27 cellular contexts compared by ENCODE assay signal in genomic region chr2:76564734-76565133, GRCh38.
"Had no signal": no experiment of that assay in that cellular context is flagged by ENCODE, and none has a peak within 500 bp of the region (broad histone marks: within the 10 kb centered on the region; RNA-seq: fewer than 3 reads in every experiment).

No MANE protein-coding gene starts in this region.

- H3K4me3 ChIP-seq: ascending aorta, breast epithelium, cardiac muscle cell, colonic mucosa, dorsolateral prefrontal cortex had no signal

- H3K27ac ChIP-seq: ascending aorta, breast epithelium, cardiac muscle cell, colonic mucosa, dorsolateral prefrontal cortex had no signal

- H3K9me3 ChIP-seq: ascending aorta, breast epithelium, colonic mucosa had no signal

- ATAC-seq: activated naive CD4-positive, alpha-beta T cell treated with anti-CD3 and anti-CD28 coated beads, Interleukin-2, amount 50 U/mL, for 72 hours; activated T-cell treated with anti-CD3 and anti-CD28 coated beads, Interleukin-2, amount 50 U/mL, for 72 hours; esophagus mucosa had no signal

- H3K27me3 ChIP-seq: ascending aorta, breast epithelium, cardiac muscle cell, colonic mucosa, dorsolateral prefrontal cortex had no signal

- H3K36me3 ChIP-seq: ascending aorta, breast epithelium, cardiac muscle cell, colonic mucosa had no signal

- DNase-seq: activated CD4-positive, alpha-beta memory T cell treated with anti-CD3 and anti-CD28 coated beads, Interleukin-2, amount 10 ng/mL, durations not matched to agents 7 days and 5 days; activated CD4-positive, alpha-beta T cell treated with anti-CD3 and anti-CD28 coated beads for 1 hour; activated CD4-positive, alpha-beta T cell treated with anti-CD3 and anti-CD28 coated beads for 4 hours; activated CD4-positive, alpha-beta T cell treated with anti-CD3 and anti-CD28 coated beads, Interleukin-2, amount 10 ng/mL, durations not matched to agents 7 days and 5 days; activated CD4-positive, alpha-beta T cell treated with anti-CD3 and anti-CD28 coated beads, Interleukin-2, amount 50 U/mL, for 4 hours; activated CD8-positive, alpha-beta memory T cell treated with anti-CD3 and anti-CD28 coated beads, Interleukin-2, amount 50 U/mL, for 48 hours; activated gamma-delta T cell; activated naive CD4-positive, alpha-beta T cell; activated naive CD4-positive, alpha-beta T cell treated with anti-CD3 and anti-CD28 coated beads, Interleukin-2, amount 10 ng/mL, durations not matched to agents 7 days and 5 days; activated naive CD8-positive, alpha-beta T cell treated with anti-CD3 and anti-CD28 coated beads, Interleukin-2, amount 10 ng/mL, durations not matched to agents 7 days and 5 days; activated T-cell treated with anti-CD3 and anti-CD28 coated beads for 4 hours; activated T-cell treated with anti-CD3 and anti-CD28 coated beads, Interleukin-2, amount 50 U/mL, for 24 hours; activated T-cell treated with anti-CD3 and anti-CD28 coated beads, Interleukin-2, amount 50 U/mL, for 72 hours; central memory CD4-positive, alpha-beta T cell; cerebellar nuclear complex; colonic mucosa; dorsolateral prefrontal cortex; effector memory CD4-positive, alpha-beta T cell; endodermal cell; foreskin fibroblast; head of caudate nucleus; T-helper 2 cell had no signal

- H3K4me1 ChIP-seq: ascending aorta, breast epithelium, colonic mucosa had no signal
